23 cellular contexts compared by ENCODE assay signal in genomic region chr1:168585937-168586336, GRCh38. TPM values are rescaled to one million over a fixed set of nuclear protein-coding genes. Genes with fewer than 3 reads are reported as not detected.
DNase-seq lines count a peak whose midpoint lies in the region; FAIRE-seq and TF ChIP-seq lines count a peak whose summit lies in the region.
"Had no signal": no experiment of that assay in that cellular context is flagged by ENCODE, and none has a peak within 500 bp of the region (broad histone marks: within the 10 kb centered on the region; RNA-seq: fewer than 3 reads in every experiment).

No MANE protein-coding gene starts in this region.

- intact Hi-C loops in mammary epithelial cell (cut with micrococcal nuclease) (no loop called here), breast epithelium (cut with DNase I; ENCODE audit: low total_unique reads) (loop anchor here (1.0 kb wide), 1 partner anchor 22 kb away; no protein-coding TSS in a partner anchor)

- CTCF ChIA-PET in mammary epithelial cell (lab: Charles Lee; ENCODE audit: low non-redundant PET), result interaction anchor here (0.6 kb wide), 1 partner anchor 472 kb away, joined by 4 read pairs; no protein-coding TSS in a partner anchor

- no peak overlapping the region for H4K12ac ChIP-seq in trophoblast cell (ENCODE audit: low read depth, low read length)

- no peak overlapping the region for H2BK5ac ChIP-seq in trophoblast cell (ENCODE audit: low read depth, low read length, poor library complexity)

- no peak overlapping the region for H2BK120ac ChIP-seq in trophoblast cell (ENCODE audit: insufficient read depth, low read length, poor library complexity)

- DNase-seq in mammary epithelial cell (peak; percentile 52), breast epithelium (ENCODE audit: low spot score in 2 of 2) (no peak), epithelial cell of esophagus (ENCODE audit: low read depth) (peak; percentile 44), trophoblast cell (peak; percentile 9 to 30), NCI-H1092 treated with DMSO at 0.1 percent for 48 hours (lab: John Stamatoyannopoulos, UW) (no peak), AG08395 (ENCODE audit: low spot score) (no peak), GM12892 (ENCODE audit: insufficient read length) (no peak), COLO829 (ENCODE audit: low spot score) (no peak)
- DNase-seq: CD8-positive, alpha-beta T cell; COR-L47; DMS 273 treated with DMSO at 0.1 percent for 48 hours; DMS53; DND-41; GOT3; H7 had no signal

- no peaks in the 10 kb centered on the region for H3K79me1 ChIP-seq in trophoblast cell (ENCODE audit: low read length)

- H3K23ac ChIP-seq in trophoblast cell (ENCODE audit: low read length), result no peak overlapping the region

- H3K27ac ChIP-seq in mammary epithelial cell (ENCODE audit: insufficient read depth, low read depth, low read length) (no peak overlapping the region), breast epithelium (no peak overlapping the region), trophoblast cell (ENCODE audit: low read depth, low read length) (no peak overlapping the region)
- H3K27ac ChIP-seq: 22Rv1; A549; BLaER1 treated with 17β-estradiol and CSF1 and Interleukin-3, amounts not matched to agents 10 nM and 100 nM had no signal

- H3K9me3 ChIP-seq in mammary epithelial cell (replicated peaks; ENCODE audit: insufficient read depth, low read length) (no peaks in the 10 kb centered on the region), breast epithelium (no peaks in the 10 kb centered on the region), trophoblast cell (ENCODE audit: insufficient read depth, low read depth, low read length) (no peaks in the 10 kb centered on the region)
- H3K9me3 ChIP-seq: A549 had no signal

- H3K4me3 ChIP-seq in mammary epithelial cell (replicated peaks in 1 of 3; ENCODE audit: insufficient read depth in 1 of 3, low read depth in 2 of 3, low read length in 3 of 3), result no peak overlapping the region
- no peak overlapping the region for H3K4me3 ChIP-seq in breast epithelium
- H3K4me3 ChIP-seq in epithelial cell of esophagus (ENCODE audit: low read length), result no peak overlapping the region
- H3K4me3 ChIP-seq in trophoblast cell (ENCODE audit: low read depth, low read length), result no peak overlapping the region
- H3K4me3 ChIP-seq: A549; BLaER1 treated with 17β-estradiol and CSF1 and Interleukin-3, amounts not matched to agents 10 nM and 100 nM; GM12878 had no signal

- FAIRE-seq in GM12892 (lab: Jason Lieb, UNC), result no peak
- FAIRE-seq: A549, GM12878, HepG2 had no signal

- H4K20me1 ChIP-seq in mammary epithelial cell (ENCODE audit: insufficient read depth, low read length), result no peaks in the 10 kb centered on the region
- H4K20me1 ChIP-seq: BLaER1 treated with 17β-estradiol and CSF1 and Interleukin-3, amounts not matched to agents 10 nM and 100 nM had no signal

- no TSS peak for BruUV-seq in mammary epithelial cell (replicated peaks; lab: Mats Ljungman, UMichigan)

- no peak for TF ChIP-seq CTCF in mammary epithelial cell (conservative IDR thresholded peaks at IDR 0.05 in 1 of 2, IDR thresholded peaks at IDR 0.05 in 1 of 2; ENCODE audit: extremely low read depth in 1 of 2, insufficient read depth in 1 of 2, low read depth in 1 of 2, low read length in 2 of 2)
- no peak for TF ChIP-seq CTCF in breast epithelium (IDR thresholded peaks at IDR 0.05)
- no peak for TF ChIP-seq CTCF in epithelial cell of esophagus (IDR thresholded peaks at IDR 0.05; ENCODE audit: insufficient read depth, low read depth, low read length, missing control alignments)

- H3K9ac ChIP-seq in mammary epithelial cell (ENCODE audit: insufficient read depth, low read length), result no peak overlapping the region
- no peak overlapping the region for H3K9ac ChIP-seq in trophoblast cell (ENCODE audit: low read length)
- H3K9ac ChIP-seq: BLaER1 treated with 17β-estradiol and CSF1 and Interleukin-3, amounts not matched to agents 10 nM and 100 nM had no signal

- H3K79me2 ChIP-seq in mammary epithelial cell (ENCODE audit: insufficient read depth, low read length) (no peaks in the 10 kb centered on the region), trophoblast cell (ENCODE audit: control insufficient read depth, insufficient read depth, low read length, poor library complexity) (no peaks in the 10 kb centered on the region)

- TF ChIP-seq POLR2A in breast epithelium (IDR thresholded peaks at IDR 0.05) (no peak), GM12892 (IDR thresholded peaks at IDR 0.05; ENCODE audit: low read depth, low read length) (no peak)

- H3K18ac ChIP-seq in trophoblast cell (ENCODE audit: low read length), result no peak overlapping the region

- in situ Hi-C loops in mammary epithelial cell (cut with MboI; ENCODE audit: low sequenced_read_pairs in 2 of 2), result loop anchor here in 1 of 2 donors (10.0 kb wide), 1 partner anchor 141 kb away; no protein-coding TSS in a partner anchor

- dilution Hi-C loops in mammary epithelial cell (cut with HindIII; ENCODE audit: low sequenced_read_pairs), result no loop called here

- peaks cover 8% of the 10 kb centered on the region for H3K4me1 ChIP-seq in mammary epithelial cell (ENCODE audit: insufficient read depth, low read length)
- H3K4me1 ChIP-seq in breast epithelium, result no peaks in the 10 kb centered on the region
- no peaks in the 10 kb centered on the region for H3K4me1 ChIP-seq in trophoblast cell (ENCODE audit: control insufficient read depth in 1 of 2, insufficient read depth in 2 of 2, low read length in 2 of 2)
- H3K4me1 ChIP-seq: A549 had no signal

- no peak overlapping the region for H3K4me2 ChIP-seq in mammary epithelial cell (ENCODE audit: insufficient read depth, low read depth, low read length)
- no peak overlapping the region for H3K4me2 ChIP-seq in trophoblast cell (ENCODE audit: low read length)
- H3K4me2 ChIP-seq: A549 had no signal

- H3K36me3 ChIP-seq in mammary epithelial cell (ENCODE audit: insufficient read depth, low read length) (no peaks in the 10 kb centered on the region), breast epithelium (no peaks in the 10 kb centered on the region), trophoblast cell (ENCODE audit: control insufficient read depth in 1 of 2, insufficient read depth in 2 of 2, low read length in 2 of 2) (no peaks in the 10 kb centered on the region)
- H3K36me3 ChIP-seq: BLaER1 treated with 17β-estradiol and CSF1 and Interleukin-3, amounts not matched to agents 10 nM and 100 nM had no signal

- no peak overlapping the region for H3K4ac ChIP-seq in trophoblast cell (ENCODE audit: low read depth, low read length)

- H2AFZ ChIP-seq in mammary epithelial cell (ENCODE audit: low read depth, low read length) (no peak overlapping the region), trophoblast cell (ENCODE audit: insufficient read depth, low read length, poor library complexity) (no peak overlapping the region)

- H3K27me3 ChIP-seq in mammary epithelial cell (ENCODE audit: insufficient read depth, low read length), result no peaks in the 10 kb centered on the region
- H3K27me3 ChIP-seq in breast epithelium, result no peaks in the 10 kb centered on the region
- no peaks in the 10 kb centered on the region for H3K27me3 ChIP-seq in trophoblast cell (ENCODE audit: insufficient read depth, low read length)
- H3K27me3 ChIP-seq: BLaER1 treated with 17β-estradiol and CSF1 and Interleukin-3, amounts not matched to agents 10 nM and 100 nM had no signal

- H2AK5ac ChIP-seq in trophoblast cell (ENCODE audit: low read length), result no peak overlapping the region

- no peak overlapping the region for H2BK12ac ChIP-seq in trophoblast cell (ENCODE audit: low read length)

- H3K14ac ChIP-seq in trophoblast cell (ENCODE audit: low read length), result no peak overlapping the region

- no peak overlapping the region for H4K8ac ChIP-seq in trophoblast cell (ENCODE audit: low read depth, low read length)

- WGBS in mammary epithelial cell (ENCODE audit: low coverage, missing lambda C conversion rate), result 75% methylated on average over 1 of the region's 1 CpG
- WGBS in trophoblast cell (ENCODE audit: extremely low coverage, insufficient coverage, insufficient read length), result no CpG with 5 or more reads among the region's 1 CpG

- H4K91ac ChIP-seq in trophoblast cell (ENCODE audit: low read depth, low read length), result no peak overlapping the region

RNA-seq across cellular contexts. Expression of gene XCL1, which starts 9.5 kb away (rescaled TPM):
- not detected for total RNA-seq in mammary epithelial cell
- not detected for polyA plus RNA-seq in mammary epithelial cell
- not detected for polyA minus RNA-seq in mammary epithelial cell
- total RNA-seq in breast epithelium, result under 1 TPM in 1 of 3 donors, not detected in 2; 0.33 TPM
- polyA plus RNA-seq in trophoblast cell (2013), result 0.04 and 0.11 TPM in 2 replicates
- polyA plus RNA-seq in GM12892 (2012; ENCODE audit: missing spikeins), result 2.0 TPM
- total RNA-seq: B cell, G401, HFFc6 had no signal
- polyA plus RNA-seq: A549 had no signal

RNA-seq across cellular contexts. Expression of gene XCL2, which starts 42.1 kb away (rescaled TPM):
- not detected for total RNA-seq in mammary epithelial cell
- not detected for polyA plus RNA-seq in mammary epithelial cell
- polyA minus RNA-seq in mammary epithelial cell, result not detected
- 1 to 10 TPM in 1 of 3 donors, not detected in 2; 1.9 TPM for total RNA-seq in breast epithelium
- polyA plus RNA-seq in trophoblast cell (2013), result not detected in 2 replicates
- polyA plus RNA-seq in GM12892 (2012; ENCODE audit: missing spikeins), result not detected
- total RNA-seq: B cell, G401, H7, HepG2, HFFc6 had no signal
- polyA plus RNA-seq: A549 had no signal

Comparison
In these comparisons a context has a peak if more than half of its experiments do, and no peak if none do; other contexts are left out.
1. DNase-seq: peak in mammary epithelial cell (single experiment), epithelial cell of esophagus (single experiment) and trophoblast cell (2 of 2); none in breast epithelium (0 of 2), NCI-H1092 treated with DMSO at 0.1 percent for 48 hours (single experiment), AG08395 (single experiment), GM12892 (single experiment) and COLO829 (single experiment).